In genomic region chr10:73248259-73248724, GRCh38 we compare ENCODE assay signal across 11 cellular contexts. TPM values are rescaled to one million over a fixed set of nuclear protein-coding genes. Genes with fewer than 3 reads are reported as not detected.
DNase-seq lines count a peak whose midpoint lies in the region; ATAC-seq, FAIRE-seq and TF ChIP-seq lines count a peak whose summit lies in the region.
"Had no signal": no experiment of that assay in that cellular context is flagged by ENCODE, and none has a peak within 500 bp of the region (broad histone marks: within the 10 kb centered on the region; RNA-seq: fewer than 3 reads in every experiment).

No MANE protein-coding gene starts in this region.

- 0 out of 2 replicates have a peak overlapping the region, but pooled peaks have one; percentile 19 for H2BK120ac ChIP-seq in IMR-90 (ENCODE audit: low read depth, low read length)

- peaks cover 3% of the 10 kb centered on the region; the same call in 1 of the 2 replicates for H3K9me1 ChIP-seq in IMR-90 (ENCODE audit: insufficient read depth, low read length)

- no peak overlapping the region for H3K18ac ChIP-seq in IMR-90 (ENCODE audit: low read depth, low read length)

- no peak overlapping the region for H3K23ac ChIP-seq in IMR-90 (ENCODE audit: low read depth, low read length)

- H3K27me3 ChIP-seq in IMR-90 (ENCODE audit: control insufficient read depth, insufficient read depth, low read length) (no peaks in the 10 kb centered on the region), pancreas (no peaks in the 10 kb centered on the region), suprapubic skin (no peaks in the 10 kb centered on the region)
- H3K27me3 ChIP-seq: dorsolateral prefrontal cortex had no signal

- ATAC-seq in IMR-90 (ENCODE audit: low read depth) (no peak), pancreas (no peak), esophagus mucosa (no peak)
- ATAC-seq in activated naive CD8-positive, alpha-beta T cell treated with anti-CD3 and anti-CD28 coated beads, Interleukin-2, amount 50 U/mL, for 24 hours = no peak

- H3K4ac ChIP-seq in IMR-90 (ENCODE audit: low read depth, low read length) = no peak overlapping the region

- no peak overlapping the region for H4K91ac ChIP-seq in IMR-90 (ENCODE audit: insufficient read depth, low read depth, low read length)

- no peak for DNase-seq in Calu3
- DNase-seq in IMR-90 = no peak
- DNase-seq in activated naive CD8-positive, alpha-beta T cell treated with anti-CD3 and anti-CD28 coated beads, Interleukin-2, amount 50 U/mL, for 24 hours = no peak
- no peak for DNase-seq in pancreas
- no peak for DNase-seq in COLO829 (ENCODE audit: low spot score)
- DNase-seq in suprapubic skin (ENCODE audit: low spot score in 2 of 2) = no peak
- DNase-seq: dorsolateral prefrontal cortex, NCI-H1105 treated with DMSO at 0.1 percent for 48 hours, posterior cingulate gyrus had no signal

- H4K5ac ChIP-seq in IMR-90 (ENCODE audit: low read depth, low read length) = no peak overlapping the region; the same call in 1 of the 2 replicates

- no peak overlapping the region for H3K9ac ChIP-seq in IMR-90 (ENCODE audit: low read depth, low read length)

- H3K4me1 ChIP-seq in IMR-90 (ENCODE audit: control insufficient read depth, insufficient read depth, low read length) (peaks cover 11% of the 10 kb centered on the region), pancreas (peaks cover 0 to 22% (median 10%) of the 10 kb centered on the region in 3 donors), suprapubic skin (peaks cover 57% of the 10 kb centered on the region)

- dilution Hi-C loops in IMR-90 (cut with HindIII; ENCODE audit: low sequenced_read_pairs, unreplicated experiment) = no loop called here

- peaks cover 24 to 56% of the 10 kb centered on the region in 2 experiments for H3K79me1 ChIP-seq in IMR-90 (ENCODE audit: low read depth in 1 of 2, low read length in 2 of 2)

- H3K14ac ChIP-seq in IMR-90 (replicated peaks; ENCODE audit: low read depth, low read length) = no peak overlapping the region

- in situ Hi-C loops in IMR-90 (cut with MboI; ENCODE audit: low sequenced_read_pairs) = no loop called here

- no peak overlapping the region for H2AFZ ChIP-seq in IMR-90 (replicated peaks; ENCODE audit: low read length, poor library complexity)

- H3K27me3 Mint-ChIP-seq in Calu3 (ENCODE audit: unreplicated experiment) (no peaks in the 10 kb centered on the region), nephron (ENCODE audit: low read depth) (no peaks in the 10 kb centered on the region)
- H3K27me3 Mint-ChIP-seq in activated naive CD8-positive, alpha-beta T cell treated with anti-CD3 and anti-CD28 coated beads, Interleukin-2, amount 50 U/mL, for 24 hours = peaks cover 2% of the 10 kb centered on the region

- peaks cover 43% of the 10 kb centered on the region for H3K4me1 Mint-ChIP-seq in Calu3 (ENCODE audit: low read depth, unreplicated experiment)
- H3K4me1 Mint-ChIP-seq in activated naive CD8-positive, alpha-beta T cell treated with anti-CD3 and anti-CD28 coated beads, Interleukin-2, amount 50 U/mL, for 24 hours = peaks cover 65% of the 10 kb centered on the region
- H3K4me1 Mint-ChIP-seq in nephron = peaks cover 57% of the 10 kb centered on the region

- H3K4me3 Mint-ChIP-seq in Calu3 (ENCODE audit: low read depth, unreplicated experiment) (peak overlapping the region; percentile 91), nephron (peak overlapping the region; percentile 95 to 99 (median 99))
- peak overlapping the region; percentile 99 for H3K4me3 Mint-ChIP-seq in activated naive CD8-positive, alpha-beta T cell treated with anti-CD3 and anti-CD28 coated beads, Interleukin-2, amount 50 U/mL, for 24 hours

- no peak overlapping the region for H2AK9ac ChIP-seq in IMR-90 (replicated peaks; ENCODE audit: low read depth, low read length, poor library complexity)

- TF ChIP-seq POLR2A in IMR-90 (IDR thresholded peaks at IDR 0.05; ENCODE audit: low read depth, low read length) (no peak), suprapubic skin (IDR thresholded peaks at IDR 0.05) (no peak)

- no peak for TF ChIP-seq EP300 in suprapubic skin (IDR thresholded peaks at IDR 0.05)

- no peak overlapping the region for H2AK5ac ChIP-seq in IMR-90 (ENCODE audit: low read depth, low read length)

- no peak for TF ChIP-seq CTCF in Calu3 (IDR thresholded peaks at IDR 0.05; ENCODE audit: unreplicated experiment)
- no peak for TF ChIP-seq CTCF in IMR-90 (conservative IDR thresholded peaks at IDR 0.05; ENCODE audit: low read depth, low read length)
- TF ChIP-seq CTCF in nephron (IDR thresholded peaks at IDR 0.05; ENCODE audit: unreplicated experiment in 3 of 3) = no peak
- no peak for TF ChIP-seq CTCF in pancreas (IDR thresholded peaks at IDR 0.05)
- TF ChIP-seq CTCF in suprapubic skin (IDR thresholded peaks at IDR 0.05) = no peak

- POLR2A ChIA-PET in IMR-90 (lab: Charles Lee; ENCODE audit: unreplicated experiment) = no interaction called here

- H3K4me3 ChIP-seq in IMR-90 (ENCODE audit: insufficient read depth, low read depth, low read length) (no peak overlapping the region), pancreas (no peak overlapping the region), suprapubic skin (no peak overlapping the region)

- peak overlapping the region; percentile 26 to 85; a peak in 2 of 4 replicates for H4K8ac ChIP-seq in IMR-90 (ENCODE audit: low read depth in 2 of 2, low read length in 2 of 2)

- no peak overlapping the region for H2BK20ac ChIP-seq in IMR-90 (ENCODE audit: low read depth, low read length)

- WGBS in IMR-90 (ENCODE audit: extremely low coverage in 2 of 2, insufficient read length in 1 of 2), 2 experiments = no CpG with 5 or more reads among the region's 5 CpGs
- WGBS in pancreas, 2 donors = 70 to 75% methylated on average over 5 of the region's 5 CpGs
- WGBS in suprapubic skin = 80% methylated on average over 5 of the region's 5 CpGs

- peak overlapping the region; percentile 5 for H2BK5ac ChIP-seq in IMR-90 (ENCODE audit: low read depth, low read length, poor library complexity, severe bottlenecking)

- H3K9me3 Mint-ChIP-seq in Calu3 (ENCODE audit: low read depth, unreplicated experiment) (no peaks in the 10 kb centered on the region), nephron (no peaks in the 10 kb centered on the region)
- H3K9me3 Mint-ChIP-seq in activated naive CD8-positive, alpha-beta T cell treated with anti-CD3 and anti-CD28 coated beads, Interleukin-2, amount 50 U/mL, for 24 hours = no peaks in the 10 kb centered on the region

- no peak for FAIRE-seq in pancreas (lab: Jason Lieb, UNC)

- no peak for TF ChIP-seq RAD21 in IMR-90 (IDR thresholded peaks at IDR 0.05; ENCODE audit: low read length)

- no peaks in the 10 kb centered on the region for H4K20me1 ChIP-seq in IMR-90 (ENCODE audit: insufficient read depth, low read length)

- CTCF ChIA-PET in Calu3 (lab: Charles Lee) = interaction anchor here (1.5 kb wide), 1 partner anchor 14 kb away, joined by 3 read pairs; no protein-coding TSS in a partner anchor
- CTCF ChIA-PET in IMR-90 (lab: Yijun Ruan, JAX) = no interaction called here

- peak overlapping the region; percentile 48; the same call in 1 of the 2 replicates for H3K27ac ChIP-seq in IMR-90 (ENCODE audit: insufficient read depth, low read length)
- H3K27ac ChIP-seq in pancreas = no peak overlapping the region
- H3K27ac ChIP-seq in suprapubic skin = no peak overlapping the region

- H3K36me3 Mint-ChIP-seq in Calu3 (ENCODE audit: insufficient read depth, unreplicated experiment) = peaks cover 96% of the 10 kb centered on the region
- peaks cover 75% of the 10 kb centered on the region for H3K36me3 Mint-ChIP-seq in activated naive CD8-positive, alpha-beta T cell treated with anti-CD3 and anti-CD28 coated beads, Interleukin-2, amount 50 U/mL, for 24 hours (ENCODE audit: low read depth)
- peaks cover 44% of the 10 kb centered on the region for H3K36me3 Mint-ChIP-seq in nephron (ENCODE audit: low read depth)

- H3K9me3 ChIP-seq in IMR-90 (ENCODE audit: control insufficient read depth, insufficient read depth, low read length) (no peaks in the 10 kb centered on the region), pancreas (no peaks in the 10 kb centered on the region), suprapubic skin (no peaks in the 10 kb centered on the region)

- H3K27ac Mint-ChIP-seq in Calu3 (ENCODE audit: unreplicated experiment) (peak overlapping the region; percentile 94), nephron (peak overlapping the region; percentile 70 to 97 (median 97))
- peak overlapping the region; percentile 95 for H3K27ac Mint-ChIP-seq in activated naive CD8-positive, alpha-beta T cell treated with anti-CD3 and anti-CD28 coated beads, Interleukin-2, amount 50 U/mL, for 24 hours

- H2BK15ac ChIP-seq in IMR-90 (ENCODE audit: low read depth, low read length) = no peak overlapping the region

- intact Hi-C loops in Calu3 (cut with micrococcal nuclease; ENCODE audit: unreplicated experiment) = no loop called here
- intact Hi-C loops in IMR-90 (cut with micrococcal nuclease) = no loop called here
- intact Hi-C loops in pancreas (cut with DNase I) = no loop called here

- BruUV-seq in Calu3 (replicated peaks; lab: Mats Ljungman, UMichigan) = no TSS peak
- BruUV-seq in IMR-90 (replicated peaks; lab: Mats Ljungman, UMichigan) = no TSS peak

- H3K4me2 ChIP-seq in IMR-90 (ENCODE audit: low read depth, low read length) = peak overlapping the region; percentile 22; the same call in 1 of the 2 replicates

- peaks cover 16% of the 10 kb centered on the region for H3K36me3 ChIP-seq in IMR-90 (ENCODE audit: control insufficient read depth, insufficient read depth, low read length)
- peaks cover 0 to 4% (median 0%) of the 10 kb centered on the region in 3 donors for H3K36me3 ChIP-seq in pancreas
- H3K36me3 ChIP-seq in suprapubic skin = peaks cover 28% of the 10 kb centered on the region

- H3K56ac ChIP-seq in IMR-90 (ENCODE audit: extremely low read depth, insufficient read depth, low read length) = no peak overlapping the region

TF ChIP-seq in IMR-90, 13 proteins besides CTCF, POLR2A, EP300 and RAD21 (continues in another document):
- TF ChIP-seq CEBPB (IDR thresholded peaks at IDR 0.05; ENCODE audit: low read depth, low read length) (no peak), MXI1 (IDR thresholded peaks at IDR 0.05; ENCODE audit: borderline replicate concordance, low read depth, low read length) (no peak), RFX5 (IDR thresholded peaks at IDR 0.05; ENCODE audit: low read depth, low read length) (no peak)

RNA-seq across cellular contexts. Expression of gene DNAJC9, which starts 1.2 kb away (rescaled TPM):
- total RNA-seq in Calu3 (2022) = 38.0 and 39.8 TPM in 2 replicates
- 28.7 and 39.4 TPM in 2 replicates for total RNA-seq in IMR-90 (2012; rRNA removed)
- polyA plus RNA-seq in IMR-90 (2012; rRNA removed) = 17.9 and 20.0 TPM in 2 replicates
- polyA plus RNA-seq in IMR-90 (2012; cell fraction: cytosol; rRNA removed) = 7.6 and 13.4 TPM in 2 replicates
- 12.9 and 28.1 TPM in 2 replicates for polyA plus RNA-seq in IMR-90 (2012; cell fraction: nucleus; rRNA removed; ENCODE audit: low replicate concordance)
- total RNA-seq in pancreas = 1 to 10 TPM; 3.7 to 6.7 (median 4.9) TPM
- 1 to 10 TPM; 4.9 to 8.5 TPM for polyA plus RNA-seq in pancreas
- total RNA-seq in esophagus mucosa = 19.3 TPM
- total RNA-seq in suprapubic skin = 10 to 100 TPM; 15.1 to 22.0 (median 19.6) TPM

RNA-seq across cellular contexts. Expression of gene MRPS16, which starts 4.2 kb away (rescaled TPM):
- 125 and 126 TPM in 2 replicates for total RNA-seq in Calu3 (2022)
- 45.3 and 66.1 TPM in 2 replicates for total RNA-seq in IMR-90 (2012; rRNA removed)
- 62.4 and 75.5 TPM in 2 replicates for polyA plus RNA-seq in IMR-90 (2012; rRNA removed)
- polyA plus RNA-seq in IMR-90 (2012; cell fraction: cytosol; rRNA removed) = 74.7 and 99.9 TPM in 2 replicates
- 27.3 and 62.8 TPM in 2 replicates for polyA plus RNA-seq in IMR-90 (2012; cell fraction: nucleus; rRNA removed; ENCODE audit: low replicate concordance)
- total RNA-seq in pancreas = 10 to 100 TPM; 24.1 to 46.0 (median 42.9) TPM
- polyA plus RNA-seq in pancreas = 10 to 100 TPM; 25.6 to 34.2 TPM
- 92.7 TPM for total RNA-seq in esophagus mucosa
- total RNA-seq in suprapubic skin = 10 to 100 TPM; 30.3 to 50.3 (median 43.8) TPM
